ENCODE assay signal across 8 cellular contexts in the genomic region with DNA sequence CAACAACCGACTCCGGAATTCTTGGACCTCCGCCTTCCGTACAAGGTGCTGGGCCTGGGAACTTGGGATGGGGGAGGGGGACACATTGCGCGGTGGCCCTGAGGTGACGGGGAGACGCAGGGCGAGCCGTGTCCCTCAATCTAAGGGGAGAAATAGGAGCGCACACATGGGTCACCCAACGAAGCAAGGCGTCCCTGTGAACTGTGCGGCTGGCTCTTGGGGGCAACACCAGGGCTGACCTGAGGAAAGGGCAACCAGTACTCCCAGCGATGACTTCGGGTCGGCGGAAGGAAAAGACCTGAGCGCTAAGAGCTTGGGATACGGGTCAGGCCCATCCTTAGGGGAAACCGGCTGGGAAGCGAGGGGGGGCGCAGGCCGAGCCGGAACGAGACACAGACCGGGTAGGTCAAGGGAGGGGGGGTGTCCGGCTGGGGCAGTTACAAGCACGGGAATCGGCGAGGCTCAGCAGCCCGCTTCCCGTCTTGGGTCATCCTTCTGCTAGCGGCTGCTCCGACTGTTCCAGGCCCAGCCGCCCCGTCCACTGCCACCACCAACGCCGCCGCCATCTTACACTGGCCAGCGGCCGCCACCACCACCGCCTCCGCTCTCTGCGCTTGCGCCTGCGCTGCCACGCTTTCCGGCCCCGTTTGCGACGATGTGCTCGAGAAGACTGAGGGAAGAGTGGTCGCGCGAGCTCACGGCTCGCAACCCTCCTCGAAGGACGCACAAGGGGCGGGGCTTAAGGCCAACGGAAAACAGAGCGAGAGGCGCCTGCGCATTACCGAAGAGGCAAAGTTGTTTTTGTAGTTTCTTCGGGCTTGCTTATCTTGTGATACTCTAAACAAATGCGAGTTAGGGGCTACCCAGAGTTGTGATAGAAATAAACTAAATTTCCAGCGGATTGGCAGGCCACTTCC. TPM values are rescaled to one million over a fixed set of nuclear protein-coding genes. Genes with fewer than 3 reads are reported as not detected.
A peak's percentile ranks its signal among the peaks of the same experiment; 100 is the strongest.
DNase-seq lines count a peak whose midpoint lies in the region; ATAC-seq, FAIRE-seq and TF ChIP-seq lines count a peak whose summit lies in the region.

A gene (minus strand): TSS at position 672 of the 917 bp plus-strand sequence. CDS start 18,541 bp downstream, outside the sequence.

- POLR2A ChIA-PET in OCI-LY7 (lab: Charles Lee) (interaction anchor here (0.6 to 3.1 kb wide), 18 partner anchors 9 to 838 kb away, joined by 3 to 12 read pairs (median 4); a partner anchor contains a TSS), endothelial cell of umbilical vein (lab: Charles Lee) (interaction anchor here (0.6 to 1.2 kb wide), 3 partner anchors 10 to 33 kb away, joined by 4 to 7 read pairs (median 6); a partner anchor contains a TSS)

- H3K9me2 ChIP-seq in OCI-LY7 (ENCODE audit: insufficient read depth, low read length), result no peaks in the 10 kb centered on the region

- intact Hi-C loops in OCI-LY7 (cut with micrococcal nuclease; ENCODE audit: unreplicated experiment), result loop anchor here (2.0 kb wide), 1 partner anchor 57 kb away; a partner anchor contains a TSS
- intact Hi-C loops in endothelial cell of umbilical vein (cut with micrococcal nuclease), result loop anchor here (1.0 kb wide), 4 partner anchors 23 to 81 kb away; a partner anchor contains a TSS

- FAIRE-seq in D721Med (lab: Jason Lieb, UNC) (no peak), endothelial cell of umbilical vein (lab: Jason Lieb, UNC) (peak; percentile 90)

- H3K4me3 ChIP-seq in OCI-LY7 (ENCODE audit: low read depth, low read length, poor library complexity, severe bottlenecking) (peak within 1 kb of the TSS; percentile 88), endothelial cell of umbilical vein (replicated peaks in 1 of 3; ENCODE audit: insufficient read depth in 1 of 3, low read depth in 1 of 3, low read length in 3 of 3) (peak within 1 kb of the TSS; percentile 27 to 87 (median 64))

- no peaks in the 10 kb centered on the region for H3K9me1 ChIP-seq in endothelial cell of umbilical vein (replicated peaks; ENCODE audit: control insufficient read depth, extremely low read depth, insufficient read depth, low read length)

- H2AFZ ChIP-seq in OCI-LY7 (ENCODE audit: low read length), result peak within 1 kb of the TSS; percentile 93
- peak within 1 kb of the TSS; percentile 45 for H2AFZ ChIP-seq in endothelial cell of umbilical vein (ENCODE audit: low read depth, low read length)

- peak; percentile 93 for DNase-seq in D721Med (ENCODE audit: insufficient read length, low spot score)
- DNase-seq in HuH-7.5 (ENCODE audit: low spot score), result peak; percentile 68
- peak; percentile 99 for DNase-seq in OCI-LY7 (ENCODE audit: low spot score)
- DNase-seq in activated T-cell treated with anti-CD3 and anti-CD28 coated beads for 1 hour (ENCODE audit: low read depth), result peak; percentile 98
- DNase-seq in endothelial cell of umbilical vein (ENCODE audit: low read depth, low spot score), result peak; percentile 99
- peak; percentile 97 for DNase-seq in middle frontal gyrus (ENCODE audit: extremely low spot score, low spot score)
- DNase-seq in stimulated activated CD8-positive, alpha-beta memory T cell treated with anti-CD3 and anti-CD28 coated beads, Interleukin-2, amount 100 ng/mL, for 48 hours (ENCODE audit: low read depth in 2 of 2), result peak; percentile 96 to 97

- peaks cover 5% of the 10 kb centered on the region; the same call in 1 of the 2 replicates for H4K20me1 ChIP-seq in OCI-LY7 (ENCODE audit: insufficient read depth, low read length)
- H4K20me1 ChIP-seq in endothelial cell of umbilical vein (replicated peaks; ENCODE audit: control insufficient read depth, extremely low read depth, insufficient read depth, low read length), result no peaks in the 10 kb centered on the region

- TF ChIP-seq POLR2A in endothelial cell of umbilical vein (IDR thresholded peaks at IDR 0.05; ENCODE audit: low read depth, low read length), result peak; percentile 91

- H3K36me3 ChIP-seq in OCI-LY7 (ENCODE audit: insufficient read depth, low read length), result peaks cover 19% of the 10 kb centered on the region
- H3K36me3 ChIP-seq in endothelial cell of umbilical vein (ENCODE audit: control insufficient read depth in 2 of 2, extremely low read depth in 1 of 2, insufficient read depth in 2 of 2, low read length in 2 of 2), result no peaks in the 10 kb centered on the region

- CTCF ChIA-PET in OCI-LY7 (lab: Charles Lee; ENCODE audit: unreplicated experiment) (interaction anchor here (0.6 to 1.0 kb wide), 3 partner anchors 9 to 58 kb away, joined by 3 to 7 read pairs (median 3); no protein-coding TSS in a partner anchor), endothelial cell of umbilical vein (lab: Charles Lee) (interaction anchor here (0.9 to 1.9 kb wide), 9 partner anchors 8 to 161 kb away, joined by 3 to 13 read pairs (median 6); a partner anchor contains a TSS)

- peaks cover 21% of the 10 kb centered on the region for H3K4me1 ChIP-seq in OCI-LY7 (ENCODE audit: insufficient read depth, low read length, poor library complexity, severe bottlenecking)
- H3K4me1 ChIP-seq in endothelial cell of umbilical vein (ENCODE audit: control insufficient read depth, extremely low read depth, insufficient read depth, low read length), result peaks cover 15% of the 10 kb centered on the region

- dilution Hi-C loops in endothelial cell of umbilical vein (cut with MboI; ENCODE audit: extremely low pct_ligation_motif_present, low sequenced_read_pairs), result no loop called here

- TF ChIP-seq CTCF in D721Med (IDR thresholded peaks at IDR 0.05; ENCODE audit: insufficient read depth, missing control alignments), result no peak
- no peak for TF ChIP-seq CTCF in OCI-LY7 (conservative IDR thresholded peaks at IDR 0.05; ENCODE audit: low read length)
- no peak for TF ChIP-seq CTCF in endothelial cell of umbilical vein (IDR thresholded peaks at IDR 0.05; ENCODE audit: extremely low read depth in 1 of 2, insufficient read depth in 1 of 2, low read depth in 1 of 2, low read length in 2 of 2)

- H3K9me3 ChIP-seq in OCI-LY7 (ENCODE audit: low read length) (no peaks in the 10 kb centered on the region), endothelial cell of umbilical vein (replicated peaks; ENCODE audit: control insufficient read depth, insufficient read depth, low read length) (no peaks in the 10 kb centered on the region)

- no TSS peak for BruUV-seq in OCI-LY7 (replicated peaks; lab: Mats Ljungman, UMichigan)
- BruUV-seq in endothelial cell of umbilical vein (replicated peaks; lab: Mats Ljungman, UMichigan), result TSS peak; percentile 73

- H3K4me2 ChIP-seq in OCI-LY7 (ENCODE audit: low read length) (peak within 1 kb of the TSS; percentile 88), endothelial cell of umbilical vein (ENCODE audit: insufficient read depth, low read length) (peak within 1 kb of the TSS; percentile 80)

- peak within 1 kb of the TSS; percentile 67 for H3K27ac ChIP-seq in OCI-LY7 (ENCODE audit: low read depth, low read length, poor library complexity, severe bottlenecking)
- peak within 1 kb of the TSS; percentile 74 for H3K27ac ChIP-seq in endothelial cell of umbilical vein (ENCODE audit: insufficient read depth, low read depth, low read length)

- ATAC-seq in GM21526 (IDR thresholded peaks at IDR 0.05; ENCODE audit: low FRiP score, unreplicated experiment), result peak; percentile 68

- peak within 1 kb of the TSS; percentile 87 for H3K9ac ChIP-seq in endothelial cell of umbilical vein (replicated peaks; ENCODE audit: extremely low read depth, insufficient read depth, low read length)

- H3K79me2 ChIP-seq in OCI-LY7 (ENCODE audit: insufficient read depth, low read depth, low read length) (peaks cover 30% of the 10 kb centered on the region), endothelial cell of umbilical vein (ENCODE audit: control insufficient read depth, insufficient read depth, low read length) (peaks cover 27% of the 10 kb centered on the region)

- H3K27me3 ChIP-seq in endothelial cell of umbilical vein (ENCODE audit: control insufficient read depth in 2 of 2, insufficient read depth in 2 of 2, low read length in 2 of 2), result no peaks in the 10 kb centered on the region

TF ChIP-seq in endothelial cell of umbilical vein, 7 proteins besides CTCF, POLR2A, EP300 and RAD21:
- no peak for TF ChIP-seq JUN (IDR thresholded peaks at IDR 0.05; ENCODE audit: borderline replicate concordance, insufficient read depth, insufficient read length, low read depth)
- TF ChIP-seq MYC (IDR thresholded peaks at IDR 0.05; ENCODE audit: low read depth, low read length), result peak; percentile 40
- TF ChIP-seq, protein P1, sequence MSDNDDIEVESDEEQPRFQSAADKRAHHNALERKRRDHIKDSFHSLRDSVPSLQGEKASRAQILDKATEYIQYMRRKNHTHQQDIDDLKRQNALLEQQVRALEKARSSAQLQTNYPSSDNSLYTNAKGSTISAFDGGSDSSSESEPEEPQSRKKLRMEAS (IDR thresholded peaks at IDR 0.05; ENCODE audit: insufficient read depth, insufficient read length), result peak; percentile 26
- no peak for TF ChIP-seq FOS (IDR thresholded peaks at IDR 0.05; ENCODE audit: borderline replicate concordance, insufficient read depth, low read length)
- no peak for TF ChIP-seq EZH2 (IDR thresholded peaks at IDR 0.05; ENCODE audit: borderline replicate concordance, low read depth, low read length, severe bottlenecking)
- peak; percentile 97 for TF ChIP-seq POLR2AphosphoS5 (IDR thresholded peaks at IDR 0.05; ENCODE audit: insufficient read depth, low read depth, low read length)
- no peak for TF ChIP-seq GATA2 (IDR thresholded peaks at IDR 0.05; ENCODE audit: insufficient read depth, insufficient read length, low read depth, low read length)

RNA-seq across cellular contexts. Expression of the gene that starts here (rescaled TPM):
- 102 and 118 TPM in 2 replicates for total RNA-seq in OCI-LY7 (2014; rRNA removed; shearing (Covaris generic))
- total RNA-seq in OCI-LY7 (2022) (139 and 141 TPM in 2 replicates), endothelial cell of umbilical vein (99.9 and 106 TPM in 2 replicates)
- polyA plus RNA-seq in endothelial cell of umbilical vein, result 85.5 and 87.9 TPM in 2 replicates
- 45.8 and 60.2 TPM in 2 replicates for polyA plus RNA-seq in endothelial cell of umbilical vein (2011; cell fraction: cytosol; rRNA removed)
- polyA plus RNA-seq in endothelial cell of umbilical vein (2011; cell fraction: nucleus; rRNA removed), result 605 and 638 TPM in 2 replicates
- 69.0 and 79.4 TPM in 2 replicates for polyA plus RNA-seq in endothelial cell of umbilical vein (2012)
- polyA minus RNA-seq in endothelial cell of umbilical vein, result 148 TPM in 2 replicates
- 31.6 TPM for polyA minus RNA-seq in endothelial cell of umbilical vein (2011; cell fraction: cytosol; rRNA and poly(A)+ RNA removed)
- 153 and 193 TPM in 2 replicates for polyA minus RNA-seq in endothelial cell of umbilical vein (2011; cell fraction: nucleus; rRNA and poly(A)+ RNA removed)

Comparison
In these comparisons a context has a peak if more than half of its experiments do, and no peak if none do; other contexts are left out.
1. Peak in every context shown above with its lines: DNase-seq, ATAC-seq, H3K4me3 ChIP-seq and H3K27ac ChIP-seq.